13 cellular contexts compared by ENCODE assay signal in the genomic region with DNA sequence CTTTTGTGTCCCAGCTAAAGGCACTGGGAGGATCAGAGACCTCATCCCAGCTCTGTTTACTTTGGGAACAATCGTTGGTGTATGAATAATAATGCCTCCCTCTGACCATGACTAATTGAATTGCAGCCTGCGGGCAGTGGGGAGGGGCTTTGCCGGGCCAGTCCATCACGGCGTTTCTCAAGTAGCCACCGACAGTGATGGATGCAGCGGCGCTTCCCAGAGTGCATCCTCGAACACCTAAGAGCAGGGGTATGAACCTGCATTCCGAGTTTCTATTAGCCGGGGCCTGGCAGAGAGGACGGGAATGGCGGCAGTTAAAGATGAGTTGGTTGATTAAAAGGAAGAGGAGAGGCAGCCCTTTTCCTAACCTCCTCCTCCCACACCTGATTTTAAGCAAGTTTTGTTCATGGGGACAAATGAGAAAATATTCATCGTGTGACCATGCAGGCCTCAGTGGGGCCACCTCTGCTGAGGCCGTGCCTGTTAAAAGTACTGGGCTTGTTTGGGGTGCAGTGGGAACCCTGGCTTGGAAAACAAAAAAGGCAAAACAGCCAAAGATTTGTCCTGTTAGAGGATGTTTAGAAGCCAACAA.
A peak's percentile ranks its signal among the peaks of the same experiment; 100 is the strongest.
DNase-seq lines count a peak whose midpoint lies in the region; ATAC-seq and TF ChIP-seq lines count a peak whose summit lies in the region.
"Had no signal": no experiment of that assay in that cellular context is flagged by ENCODE, and none has a peak within 500 bp of the region (broad histone marks: within the 10 kb centered on the region; RNA-seq: fewer than 3 reads in every experiment).

No MANE protein-coding gene starts in this region.

- H3K56ac ChIP-seq in mesendoderm (ENCODE audit: low read length): peak overlapping the region; percentile 50

- H4K5ac ChIP-seq in mesendoderm (ENCODE audit: low read length): no peak overlapping the region

- H2BK5ac ChIP-seq in mesendoderm (ENCODE audit: low read length): no peak overlapping the region

- no peaks in the 10 kb centered on the region for H3K27me3 Mint-ChIP-seq in effector memory CD8-positive, alpha-beta T cell
- H3K27me3 Mint-ChIP-seq in chondrocyte (ENCODE audit: low read depth): peaks cover 24% of the 10 kb centered on the region
- no peaks in the 10 kb centered on the region for H3K27me3 Mint-ChIP-seq in activated CD4-positive, alpha-beta T cell treated with anti-CD3 and anti-CD28 coated beads, Interleukin-2, amount 10 ng/mL, durations not matched to agents 24 days and 14 days
- H3K27me3 Mint-ChIP-seq: activated CD8-positive, alpha-beta T cell treated with anti-CD3 and anti-CD28 coated beads for 36 hours; activated naive CD4-positive, alpha-beta T cell treated with anti-CD3 and anti-CD28 coated beads, Interleukin-2, amount 10 ng/mL, durations not matched to agents 7 days and 5 days had no signal

- no peak overlapping the region for H3K9ac ChIP-seq in mesendoderm (ENCODE audit: low read length)

- no peak for TF ChIP-seq CTCF in chondrocyte (IDR thresholded peaks at IDR 0.05)

- no peak for ATAC-seq in effector memory CD8-positive, alpha-beta T cell (replicated peaks)
- ATAC-seq: activated CD8-positive, alpha-beta T cell treated with anti-CD3 and anti-CD28 coated beads for 36 hours; stimulated activated effector memory CD8-positive, alpha-beta T cell treated with anti-CD3 and anti-CD28 coated beads, Interleukin-12 subunit alpha, Interleukin-12 subunit beta, amount 100 ng/mL, for 72 hours had no signal

- no peak overlapping the region for H4K8ac ChIP-seq in mesendoderm (ENCODE audit: low read depth, low read length)

- DNase-seq in DMS153 treated with DMSO at 0.1 percent for 48 hours (lab: John Stamatoyannopoulos, UW; ENCODE audit: unreplicated experiment): peak; percentile 70
- peak; percentile 82 to 90 for DNase-seq in NCI-H2081 (lab: John Stamatoyannopoulos, UW)
- DNase-seq in SW480 (ENCODE audit: low spot score): peak; percentile 67
- peak; percentile 70 for DNase-seq in mesendoderm
- no peak for DNase-seq in effector memory CD8-positive, alpha-beta T cell
- no peak for DNase-seq in chondrocyte (ENCODE audit: low spot score)
- no peak for DNase-seq in activated CD4-positive, alpha-beta T cell treated with anti-CD3 and anti-CD28 coated beads, Interleukin-2, amount 10 ng/mL, durations not matched to agents 24 days and 14 days
- no peak for DNase-seq in activated CD8-positive, alpha-beta memory T cell treated with anti-CD3 and anti-CD28 coated beads for 24 hours
- DNase-seq: activated CD8-positive, alpha-beta T cell treated with anti-CD3 and anti-CD28 coated beads for 36 hours; activated naive CD4-positive, alpha-beta T cell treated with anti-CD3 and anti-CD28 coated beads, Interleukin-2, amount 10 ng/mL, durations not matched to agents 7 days and 5 days; hippocampal formation; NCI-H2029 treated with DMSO at 0.1 percent for 48 hours had no signal

- no peak overlapping the region for H3K27ac ChIP-seq in mesendoderm (ENCODE audit: low read depth, low read length)

- no peak overlapping the region for H3K4ac ChIP-seq in mesendoderm (ENCODE audit: low read depth, low read length)

- no peaks in the 10 kb centered on the region for H3K36me3 Mint-ChIP-seq in effector memory CD8-positive, alpha-beta T cell (ENCODE audit: insufficient read depth)
- H3K36me3 Mint-ChIP-seq in chondrocyte (ENCODE audit: low read depth): no peaks in the 10 kb centered on the region
- no peaks in the 10 kb centered on the region for H3K36me3 Mint-ChIP-seq in activated CD4-positive, alpha-beta T cell treated with anti-CD3 and anti-CD28 coated beads, Interleukin-2, amount 10 ng/mL, durations not matched to agents 24 days and 14 days (ENCODE audit: low read depth)
- H3K36me3 Mint-ChIP-seq: activated naive CD4-positive, alpha-beta T cell treated with anti-CD3 and anti-CD28 coated beads, Interleukin-2, amount 10 ng/mL, durations not matched to agents 7 days and 5 days; stimulated activated effector memory CD8-positive, alpha-beta T cell treated with anti-CD3 and anti-CD28 coated beads, Interleukin-12 subunit alpha, Interleukin-12 subunit beta, amount 100 ng/mL, for 72 hours had no signal

- H3K23ac ChIP-seq in mesendoderm (ENCODE audit: low read length): no peak overlapping the region

- H3K79me1 ChIP-seq in mesendoderm (ENCODE audit: low read length): no peaks in the 10 kb centered on the region

- H3K4me3 ChIP-seq in mesendoderm (ENCODE audit: low read length): no peak overlapping the region

- H2BK120ac ChIP-seq in mesendoderm (ENCODE audit: low read depth, low read length): no peak overlapping the region

- H2AK5ac ChIP-seq in mesendoderm (ENCODE audit: low read length): no peak overlapping the region

- H3K79me2 ChIP-seq in mesendoderm (ENCODE audit: control insufficient read depth, insufficient read depth, low read length): no peaks in the 10 kb centered on the region

- intact Hi-C loops in activated CD4-positive, alpha-beta T cell treated with anti-CD3 and anti-CD28 coated beads, Interleukin-2, amount 10 ng/mL, durations not matched to agents 24 days and 14 days (cut with micrococcal nuclease): no loop called here

- H3K36me3 ChIP-seq in mesendoderm (ENCODE audit: control insufficient read depth, insufficient read depth, low read length): no peaks in the 10 kb centered on the region

- H3K18ac ChIP-seq in mesendoderm (ENCODE audit: low read length): no peak overlapping the region

- H3K4me2 ChIP-seq in mesendoderm (ENCODE audit: low read length): no peak overlapping the region

- H3K27ac Mint-ChIP-seq in effector memory CD8-positive, alpha-beta T cell: no peak overlapping the region
- no peak overlapping the region for H3K27ac Mint-ChIP-seq in chondrocyte (ENCODE audit: unreplicated experiment)
- H3K27ac Mint-ChIP-seq in activated CD4-positive, alpha-beta T cell treated with anti-CD3 and anti-CD28 coated beads, Interleukin-2, amount 10 ng/mL, durations not matched to agents 24 days and 14 days: no peak overlapping the region
- H3K27ac Mint-ChIP-seq: activated CD8-positive, alpha-beta T cell treated with anti-CD3 and anti-CD28 coated beads for 36 hours; activated naive CD4-positive, alpha-beta T cell treated with anti-CD3 and anti-CD28 coated beads, Interleukin-2, amount 10 ng/mL, durations not matched to agents 7 days and 5 days; stimulated activated effector memory CD8-positive, alpha-beta T cell treated with anti-CD3 and anti-CD28 coated beads, Interleukin-12 subunit alpha, Interleukin-12 subunit beta, amount 100 ng/mL, for 72 hours had no signal

- H3K4me1 Mint-ChIP-seq in effector memory CD8-positive, alpha-beta T cell (ENCODE audit: low read depth in 2 of 2): no peaks in the 10 kb centered on the region
- no peaks in the 10 kb centered on the region for H3K4me1 Mint-ChIP-seq in chondrocyte (ENCODE audit: low read depth)
- no peaks in the 10 kb centered on the region for H3K4me1 Mint-ChIP-seq in activated CD4-positive, alpha-beta T cell treated with anti-CD3 and anti-CD28 coated beads, Interleukin-2, amount 10 ng/mL, durations not matched to agents 24 days and 14 days
- H3K4me1 Mint-ChIP-seq: activated naive CD4-positive, alpha-beta T cell treated with anti-CD3 and anti-CD28 coated beads, Interleukin-2, amount 10 ng/mL, durations not matched to agents 7 days and 5 days; stimulated activated effector memory CD8-positive, alpha-beta T cell treated with anti-CD3 and anti-CD28 coated beads, Interleukin-12 subunit alpha, Interleukin-12 subunit beta, amount 100 ng/mL, for 72 hours had no signal

- H3K4me3 Mint-ChIP-seq in effector memory CD8-positive, alpha-beta T cell: no peak overlapping the region
- H3K4me3 Mint-ChIP-seq in chondrocyte (ENCODE audit: unreplicated experiment): no peak overlapping the region
- no peak overlapping the region for H3K4me3 Mint-ChIP-seq in activated CD4-positive, alpha-beta T cell treated with anti-CD3 and anti-CD28 coated beads, Interleukin-2, amount 10 ng/mL, durations not matched to agents 24 days and 14 days
- H3K4me3 Mint-ChIP-seq: activated CD8-positive, alpha-beta T cell treated with anti-CD3 and anti-CD28 coated beads for 36 hours; activated naive CD4-positive, alpha-beta T cell treated with anti-CD3 and anti-CD28 coated beads, Interleukin-2, amount 10 ng/mL, durations not matched to agents 7 days and 5 days; stimulated activated effector memory CD8-positive, alpha-beta T cell treated with anti-CD3 and anti-CD28 coated beads, Interleukin-12 subunit alpha, Interleukin-12 subunit beta, amount 100 ng/mL, for 72 hours had no signal

- WGBS in mesendoderm (ENCODE audit: extremely low coverage, insufficient coverage, low lambda C conversion rate): no CpG with 5 or more reads among the region's 15 CpGs

- no peak overlapping the region for H2BK15ac ChIP-seq in mesendoderm (replicated peaks; ENCODE audit: low read depth)

- no peaks in the 10 kb centered on the region for H3K27me3 ChIP-seq in mesendoderm (ENCODE audit: insufficient read depth, low read length, poor library complexity)

- H3K9me3 Mint-ChIP-seq in effector memory CD8-positive, alpha-beta T cell: peaks cover 0 to 7% of the 10 kb centered on the region in 2 donors
- peaks cover 4% of the 10 kb centered on the region for H3K9me3 Mint-ChIP-seq in chondrocyte (ENCODE audit: low read depth)
- H3K9me3 Mint-ChIP-seq in activated CD4-positive, alpha-beta T cell treated with anti-CD3 and anti-CD28 coated beads, Interleukin-2, amount 10 ng/mL, durations not matched to agents 24 days and 14 days: no peaks in the 10 kb centered on the region
- H3K9me3 Mint-ChIP-seq: activated CD8-positive, alpha-beta T cell treated with anti-CD3 and anti-CD28 coated beads for 36 hours; activated naive CD4-positive, alpha-beta T cell treated with anti-CD3 and anti-CD28 coated beads, Interleukin-2, amount 10 ng/mL, durations not matched to agents 7 days and 5 days had no signal

- peaks cover 13% of the 10 kb centered on the region for H3K4me1 ChIP-seq in mesendoderm (ENCODE audit: control insufficient read depth, low read depth, low read length)

Comparison
In these comparisons a context has a peak if more than half of its experiments do, and no peak if none do; other contexts are left out.
1. DNase-seq: peak in DMS153 treated with DMSO at 0.1 percent for 48 hours (single experiment), NCI-H2081 (2 of 2), SW480 (single experiment) and mesendoderm (single experiment); none in effector memory CD8-positive, alpha-beta T cell (0 of 3), chondrocyte (single experiment), activated CD4-positive, alpha-beta T cell treated with anti-CD3 and anti-CD28 coated beads, Interleukin-2, amount 10 ng/mL, durations not matched to agents 24 days and 14 days (single experiment) and activated CD8-positive, alpha-beta memory T cell treated with anti-CD3 and anti-CD28 coated beads for 24 hours (single experiment).